ENCODE assay signal across 2 cellular contexts in genomic region chr4:609400-610050, GRCh38.
TF ChIP-seq lines count a peak whose summit lies in the region.

No MANE protein-coding gene starts in this region.

TF ChIP-seq in HEK293T, 16 proteins besides CTCF, POLR2A, EP300 and RAD21 (continued from another document):
- TF ChIP-seq, protein P1, sequence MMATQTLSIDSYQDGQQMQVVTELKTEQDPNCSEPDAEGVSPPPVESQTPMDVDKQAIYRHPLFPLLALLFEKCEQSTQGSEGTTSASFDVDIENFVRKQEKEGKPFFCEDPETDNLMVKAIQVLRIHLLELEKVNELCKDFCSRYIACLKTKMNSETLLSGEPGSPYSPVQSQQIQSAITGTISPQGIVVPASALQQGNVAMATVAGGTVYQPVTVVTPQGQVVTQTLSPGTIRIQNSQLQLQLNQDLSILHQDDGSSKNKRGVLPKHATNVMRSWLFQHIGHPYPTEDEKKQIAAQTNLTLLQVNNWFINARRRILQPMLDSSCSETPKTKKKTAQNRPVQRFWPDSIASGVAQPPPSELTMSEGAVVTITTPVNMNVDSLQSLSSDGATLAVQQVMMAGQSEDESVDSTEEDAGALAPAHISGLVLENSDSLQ (IDR thresholded peaks at IDR 0.05) = peak; percentile 99
- TF ChIP-seq ZNF384 (IDR thresholded peaks at IDR 0.05) (no peak), ARNT (IDR thresholded peaks at IDR 0.05) (no peak)

TF ChIP-seq in HepG2, 621 proteins besides CTCF, POLR2A, EP300 and RAD21 (continued from another document):
- TF ChIP-seq, protein P2, sequence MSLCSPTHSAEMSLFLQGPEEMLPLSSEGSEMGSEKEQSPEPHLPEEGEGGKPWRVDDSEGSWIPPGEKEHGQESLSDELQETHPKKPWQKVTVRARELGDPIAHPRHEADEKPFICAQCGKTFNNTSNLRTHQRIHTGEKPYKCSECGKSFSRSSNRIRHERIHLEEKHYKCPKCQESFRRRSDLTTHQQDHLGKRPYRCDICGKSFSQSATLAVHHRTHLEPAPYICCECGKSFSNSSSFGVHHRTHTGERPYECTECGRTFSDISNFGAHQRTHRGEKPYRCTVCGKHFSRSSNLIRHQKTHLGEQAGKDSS (CRISPR knock-in tag; IDR thresholded peaks at IDR 0.05; ENCODE audit: borderline replicate concordance, low read depth) = no peak
